Comparison of ENCODE assay signal across 1 cellular context in the genomic region with DNA sequence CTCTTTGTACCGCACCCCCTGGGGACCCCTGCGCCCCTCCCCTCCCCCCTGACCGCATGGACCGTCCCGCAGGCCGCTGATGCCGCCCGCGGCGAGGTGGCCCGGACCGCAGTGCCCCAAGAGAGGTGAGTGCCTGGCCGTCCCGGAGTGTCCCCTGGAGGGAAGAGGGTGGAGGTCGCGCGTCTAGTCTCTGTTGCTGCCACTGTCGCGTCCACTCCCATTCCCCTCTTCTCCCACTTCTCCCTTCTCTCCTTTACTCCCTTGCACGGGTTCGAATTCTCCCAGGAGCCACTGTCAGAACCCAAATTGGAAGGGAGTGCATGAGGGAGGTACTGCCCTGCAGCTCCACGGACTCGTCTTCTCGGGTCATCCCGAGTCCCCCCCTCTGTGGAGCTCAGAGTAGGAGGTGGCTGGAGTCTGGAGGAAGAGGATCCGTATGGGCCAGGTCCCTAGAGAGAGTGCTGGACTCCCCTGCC.
TF ChIP-seq lines count a peak whose summit lies in the region.

No MANE protein-coding gene starts in this region.

TF ChIP-seq in HepG2, 621 proteins besides CTCF, POLR2A, EP300 and RAD21:
- TF ChIP-seq, protein P1, sequence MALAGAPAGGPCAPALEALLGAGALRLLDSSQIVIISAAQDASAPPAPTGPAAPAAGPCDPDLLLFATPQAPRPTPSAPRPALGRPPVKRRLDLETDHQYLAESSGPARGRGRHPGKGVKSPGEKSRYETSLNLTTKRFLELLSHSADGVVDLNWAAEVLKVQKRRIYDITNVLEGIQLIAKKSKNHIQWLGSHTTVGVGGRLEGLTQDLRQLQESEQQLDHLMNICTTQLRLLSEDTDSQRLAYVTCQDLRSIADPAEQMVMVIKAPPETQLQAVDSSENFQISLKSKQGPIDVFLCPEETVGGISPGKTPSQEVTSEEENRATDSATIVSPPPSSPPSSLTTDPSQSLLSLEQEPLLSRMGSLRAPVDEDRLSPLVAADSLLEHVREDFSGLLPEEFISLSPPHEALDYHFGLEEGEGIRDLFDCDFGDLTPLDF (CRISPR knock-in tag; IDR thresholded peaks at IDR 0.05) = no peak
- TF ChIP-seq TAF1 (CRISPR knock-in tag; IDR thresholded peaks at IDR 0.05) = no peak
- 0 out of 2 replicates have a peak, but pooled peaks have one; percentile 35 for TF ChIP-seq KDM5B (CRISPR knock-in tag; IDR thresholded peaks at IDR 0.05; ENCODE audit: borderline replicate concordance)
- peak; percentile 9; the same call in 1 of the 2 replicates for TF ChIP-seq PHF8 (CRISPR knock-in tag; IDR thresholded peaks at IDR 0.05)
- 0 out of 2 replicates have a peak, but pooled peaks have one; percentile 18 for TF ChIP-seq HDAC1 (CRISPR knock-in tag; IDR thresholded peaks at IDR 0.05)
- no peak for TF ChIP-seq SOX6 (IDR thresholded peaks at IDR 0.05)
- TF ChIP-seq SOX6 (CRISPR knock-in tag; IDR thresholded peaks at IDR 0.05) = no peak
- TF ChIP-seq KDM1A (CRISPR knock-in tag; IDR thresholded peaks at IDR 0.05) = no peak
- 0 out of 2 replicates have a peak, but pooled peaks have one; percentile 27 for TF ChIP-seq ZNF564 (CRISPR knock-in tag; IDR thresholded peaks at IDR 0.05)
- TF ChIP-seq, protein P2, sequence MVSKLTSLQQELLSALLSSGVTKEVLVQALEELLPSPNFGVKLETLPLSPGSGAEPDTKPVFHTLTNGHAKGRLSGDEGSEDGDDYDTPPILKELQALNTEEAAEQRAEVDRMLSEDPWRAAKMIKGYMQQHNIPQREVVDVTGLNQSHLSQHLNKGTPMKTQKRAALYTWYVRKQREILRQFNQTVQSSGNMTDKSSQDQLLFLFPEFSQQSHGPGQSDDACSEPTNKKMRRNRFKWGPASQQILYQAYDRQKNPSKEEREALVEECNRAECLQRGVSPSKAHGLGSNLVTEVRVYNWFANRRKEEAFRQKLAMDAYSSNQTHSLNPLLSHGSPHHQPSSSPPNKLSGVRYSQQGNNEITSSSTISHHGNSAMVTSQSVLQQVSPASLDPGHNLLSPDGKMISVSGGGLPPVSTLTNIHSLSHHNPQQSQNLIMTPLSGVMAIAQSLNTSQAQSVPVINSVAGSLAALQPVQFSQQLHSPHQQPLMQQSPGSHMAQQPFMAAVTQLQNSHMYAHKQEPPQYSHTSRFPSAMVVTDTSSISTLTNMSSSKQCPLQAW (CRISPR knock-in tag; IDR thresholded peaks at IDR 0.05) = peak; percentile 17; the same call in 1 of the 2 replicates
- TF ChIP-seq NAIF1 (CRISPR knock-in tag; IDR thresholded peaks at IDR 0.05; ENCODE audit: borderline replicate concordance) = no peak
- TF ChIP-seq ZNF777 (CRISPR knock-in tag; IDR thresholded peaks at IDR 0.05) = peak; percentile 22; the same call in 1 of the 2 replicates
- TF ChIP-seq SIN3A (IDR thresholded peaks at IDR 0.05; ENCODE audit: borderline replicate concordance, low read depth, low read length) = peak; percentile 10; the same call in 1 of the 2 replicates
- TF ChIP-seq, protein P3, sequence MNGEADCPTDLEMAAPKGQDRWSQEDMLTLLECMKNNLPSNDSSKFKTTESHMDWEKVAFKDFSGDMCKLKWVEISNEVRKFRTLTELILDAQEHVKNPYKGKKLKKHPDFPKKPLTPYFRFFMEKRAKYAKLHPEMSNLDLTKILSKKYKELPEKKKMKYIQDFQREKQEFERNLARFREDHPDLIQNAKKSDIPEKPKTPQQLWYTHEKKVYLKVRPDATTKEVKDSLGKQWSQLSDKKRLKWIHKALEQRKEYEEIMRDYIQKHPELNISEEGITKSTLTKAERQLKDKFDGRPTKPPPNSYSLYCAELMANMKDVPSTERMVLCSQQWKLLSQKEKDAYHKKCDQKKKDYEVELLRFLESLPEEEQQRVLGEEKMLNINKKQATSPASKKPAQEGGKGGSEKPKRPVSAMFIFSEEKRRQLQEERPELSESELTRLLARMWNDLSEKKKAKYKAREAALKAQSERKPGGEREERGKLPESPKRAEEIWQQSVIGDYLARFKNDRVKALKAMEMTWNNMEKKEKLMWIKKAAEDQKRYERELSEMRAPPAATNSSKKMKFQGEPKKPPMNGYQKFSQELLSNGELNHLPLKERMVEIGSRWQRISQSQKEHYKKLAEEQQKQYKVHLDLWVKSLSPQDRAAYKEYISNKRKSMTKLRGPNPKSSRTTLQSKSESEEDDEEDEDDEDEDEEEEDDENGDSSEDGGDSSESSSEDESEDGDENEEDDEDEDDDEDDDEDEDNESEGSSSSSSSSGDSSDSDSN (CRISPR knock-in tag; IDR thresholded peaks at IDR 0.05) = peak; percentile 51; the same call in 1 of the 2 replicates
- TF ChIP-seq ZNF296 (CRISPR knock-in tag; conservative IDR thresholded peaks at IDR 0.05) = 0 out of 2 replicates have a peak, but pooled peaks have one; percentile 5
- TF ChIP-seq, protein P4, sequence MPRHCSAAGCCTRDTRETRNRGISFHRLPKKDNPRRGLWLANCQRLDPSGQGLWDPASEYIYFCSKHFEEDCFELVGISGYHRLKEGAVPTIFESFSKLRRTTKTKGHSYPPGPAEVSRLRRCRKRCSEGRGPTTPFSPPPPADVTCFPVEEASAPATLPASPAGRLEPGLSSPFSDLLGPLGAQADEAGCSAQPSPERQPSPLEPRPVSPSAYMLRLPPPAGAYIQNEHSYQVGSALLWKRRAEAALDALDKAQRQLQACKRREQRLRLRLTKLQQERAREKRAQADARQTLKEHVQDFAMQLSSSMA (CRISPR knock-in tag; IDR thresholded peaks at IDR 0.05) = peak; percentile 14; the same call in 1 of the 2 replicates
- TF ChIP-seq WIZ (CRISPR knock-in tag; IDR thresholded peaks at IDR 0.05) = no peak
- TF ChIP-seq, protein P5, sequence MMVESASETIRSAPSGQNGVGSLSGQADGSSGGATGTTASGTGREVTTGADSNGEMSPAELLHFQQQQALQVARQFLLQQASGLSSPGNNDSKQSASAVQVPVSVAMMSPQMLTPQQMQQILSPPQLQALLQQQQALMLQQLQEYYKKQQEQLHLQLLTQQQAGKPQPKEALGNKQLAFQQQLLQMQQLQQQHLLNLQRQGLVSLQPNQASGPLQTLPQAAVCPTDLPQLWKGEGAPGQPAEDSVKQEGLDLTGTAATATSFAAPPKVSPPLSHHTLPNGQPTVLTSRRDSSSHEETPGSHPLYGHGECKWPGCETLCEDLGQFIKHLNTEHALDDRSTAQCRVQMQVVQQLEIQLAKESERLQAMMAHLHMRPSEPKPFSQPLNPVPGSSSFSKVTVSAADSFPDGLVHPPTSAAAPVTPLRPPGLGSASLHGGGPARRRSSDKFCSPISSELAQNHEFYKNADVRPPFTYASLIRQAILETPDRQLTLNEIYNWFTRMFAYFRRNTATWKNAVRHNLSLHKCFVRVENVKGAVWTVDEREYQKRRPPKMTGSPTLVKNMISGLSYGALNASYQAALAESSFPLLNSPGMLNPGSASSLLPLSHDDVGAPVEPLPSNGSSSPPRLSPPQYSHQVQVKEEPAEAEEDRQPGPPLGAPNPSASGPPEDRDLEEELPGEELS (CRISPR knock-in tag; IDR thresholded peaks at IDR 0.05) = no peak
- TF ChIP-seq, protein P6, sequence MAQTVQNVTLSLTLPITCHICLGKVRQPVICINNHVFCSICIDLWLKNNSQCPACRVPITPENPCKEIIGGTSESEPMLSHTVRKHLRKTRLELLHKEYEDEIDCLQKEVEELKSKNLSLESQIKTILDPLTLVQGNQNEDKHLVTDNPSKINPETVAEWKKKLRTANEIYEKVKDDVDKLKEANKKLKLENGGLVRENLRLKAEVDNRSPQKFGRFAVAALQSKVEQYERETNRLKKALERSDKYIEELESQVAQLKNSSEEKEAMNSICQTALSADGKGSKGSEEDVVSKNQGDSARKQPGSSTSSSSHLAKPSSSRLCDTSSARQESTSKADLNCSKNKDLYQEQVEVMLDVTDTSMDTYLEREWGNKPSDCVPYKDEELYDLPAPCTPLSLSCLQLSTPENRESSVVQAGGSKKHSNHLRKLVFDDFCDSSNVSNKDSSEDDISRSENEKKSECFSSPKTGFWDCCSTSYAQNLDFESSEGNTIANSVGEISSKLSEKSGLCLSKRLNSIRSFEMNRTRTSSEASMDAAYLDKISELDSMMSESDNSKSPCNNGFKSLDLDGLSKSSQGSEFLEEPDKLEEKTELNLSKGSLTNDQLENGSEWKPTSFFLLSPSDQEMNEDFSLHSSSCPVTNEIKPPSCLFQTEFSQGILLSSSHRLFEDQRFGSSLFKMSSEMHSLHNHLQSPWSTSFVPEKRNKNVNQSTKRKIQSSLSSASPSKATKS (CRISPR knock-in tag; IDR thresholded peaks at IDR 0.05) = no peak
- TF ChIP-seq, protein P7, sequence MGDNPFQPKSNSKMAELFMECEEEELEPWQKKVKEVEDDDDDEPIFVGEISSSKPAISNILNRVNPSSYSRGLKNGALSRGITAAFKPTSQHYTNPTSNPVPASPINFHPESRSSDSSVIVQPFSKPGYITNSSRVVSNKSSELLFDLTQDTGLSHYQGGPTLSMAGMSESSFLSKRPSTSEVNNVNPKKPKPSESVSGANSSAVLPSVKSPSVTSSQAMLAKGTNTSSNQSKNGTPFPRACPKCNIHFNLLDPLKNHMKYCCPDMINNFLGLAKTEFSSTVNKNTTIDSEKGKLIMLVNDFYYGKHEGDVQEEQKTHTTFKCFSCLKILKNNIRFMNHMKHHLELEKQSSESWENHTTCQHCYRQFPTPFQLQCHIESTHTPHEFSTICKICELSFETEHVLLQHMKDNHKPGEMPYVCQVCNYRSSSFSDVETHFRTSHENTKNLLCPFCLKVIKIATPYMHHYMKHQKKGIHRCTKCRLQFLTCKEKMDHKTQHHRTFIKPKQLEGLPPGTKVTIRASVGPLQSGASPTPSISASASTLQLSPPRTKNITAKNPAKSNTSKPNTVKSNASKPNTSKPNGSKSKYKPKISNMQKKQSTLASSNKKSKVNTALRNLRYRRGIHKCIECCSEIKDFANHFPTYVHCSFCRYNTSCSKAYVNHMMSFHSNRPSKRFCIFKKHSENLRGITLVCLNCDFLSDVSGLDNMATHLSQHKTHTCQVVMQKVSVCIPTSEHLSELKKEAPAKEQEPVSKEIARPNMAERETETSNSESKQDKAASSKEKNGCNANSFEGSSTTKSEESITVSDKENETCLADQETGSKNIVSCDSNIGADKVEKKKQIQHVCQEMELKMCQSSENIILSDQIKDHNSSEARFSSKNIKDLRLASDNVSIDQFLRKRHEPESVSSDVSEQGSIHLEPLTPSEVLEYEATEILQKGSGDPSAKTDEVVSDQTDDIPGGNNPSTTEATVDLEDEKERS (CRISPR knock-in tag; IDR thresholded peaks at IDR 0.05) = no peak
- TF ChIP-seq GABPB1 (CRISPR knock-in tag; IDR thresholded peaks at IDR 0.05) = 0 out of 2 replicates have a peak, but pooled peaks have one; percentile 7
- TF ChIP-seq, protein P8, sequence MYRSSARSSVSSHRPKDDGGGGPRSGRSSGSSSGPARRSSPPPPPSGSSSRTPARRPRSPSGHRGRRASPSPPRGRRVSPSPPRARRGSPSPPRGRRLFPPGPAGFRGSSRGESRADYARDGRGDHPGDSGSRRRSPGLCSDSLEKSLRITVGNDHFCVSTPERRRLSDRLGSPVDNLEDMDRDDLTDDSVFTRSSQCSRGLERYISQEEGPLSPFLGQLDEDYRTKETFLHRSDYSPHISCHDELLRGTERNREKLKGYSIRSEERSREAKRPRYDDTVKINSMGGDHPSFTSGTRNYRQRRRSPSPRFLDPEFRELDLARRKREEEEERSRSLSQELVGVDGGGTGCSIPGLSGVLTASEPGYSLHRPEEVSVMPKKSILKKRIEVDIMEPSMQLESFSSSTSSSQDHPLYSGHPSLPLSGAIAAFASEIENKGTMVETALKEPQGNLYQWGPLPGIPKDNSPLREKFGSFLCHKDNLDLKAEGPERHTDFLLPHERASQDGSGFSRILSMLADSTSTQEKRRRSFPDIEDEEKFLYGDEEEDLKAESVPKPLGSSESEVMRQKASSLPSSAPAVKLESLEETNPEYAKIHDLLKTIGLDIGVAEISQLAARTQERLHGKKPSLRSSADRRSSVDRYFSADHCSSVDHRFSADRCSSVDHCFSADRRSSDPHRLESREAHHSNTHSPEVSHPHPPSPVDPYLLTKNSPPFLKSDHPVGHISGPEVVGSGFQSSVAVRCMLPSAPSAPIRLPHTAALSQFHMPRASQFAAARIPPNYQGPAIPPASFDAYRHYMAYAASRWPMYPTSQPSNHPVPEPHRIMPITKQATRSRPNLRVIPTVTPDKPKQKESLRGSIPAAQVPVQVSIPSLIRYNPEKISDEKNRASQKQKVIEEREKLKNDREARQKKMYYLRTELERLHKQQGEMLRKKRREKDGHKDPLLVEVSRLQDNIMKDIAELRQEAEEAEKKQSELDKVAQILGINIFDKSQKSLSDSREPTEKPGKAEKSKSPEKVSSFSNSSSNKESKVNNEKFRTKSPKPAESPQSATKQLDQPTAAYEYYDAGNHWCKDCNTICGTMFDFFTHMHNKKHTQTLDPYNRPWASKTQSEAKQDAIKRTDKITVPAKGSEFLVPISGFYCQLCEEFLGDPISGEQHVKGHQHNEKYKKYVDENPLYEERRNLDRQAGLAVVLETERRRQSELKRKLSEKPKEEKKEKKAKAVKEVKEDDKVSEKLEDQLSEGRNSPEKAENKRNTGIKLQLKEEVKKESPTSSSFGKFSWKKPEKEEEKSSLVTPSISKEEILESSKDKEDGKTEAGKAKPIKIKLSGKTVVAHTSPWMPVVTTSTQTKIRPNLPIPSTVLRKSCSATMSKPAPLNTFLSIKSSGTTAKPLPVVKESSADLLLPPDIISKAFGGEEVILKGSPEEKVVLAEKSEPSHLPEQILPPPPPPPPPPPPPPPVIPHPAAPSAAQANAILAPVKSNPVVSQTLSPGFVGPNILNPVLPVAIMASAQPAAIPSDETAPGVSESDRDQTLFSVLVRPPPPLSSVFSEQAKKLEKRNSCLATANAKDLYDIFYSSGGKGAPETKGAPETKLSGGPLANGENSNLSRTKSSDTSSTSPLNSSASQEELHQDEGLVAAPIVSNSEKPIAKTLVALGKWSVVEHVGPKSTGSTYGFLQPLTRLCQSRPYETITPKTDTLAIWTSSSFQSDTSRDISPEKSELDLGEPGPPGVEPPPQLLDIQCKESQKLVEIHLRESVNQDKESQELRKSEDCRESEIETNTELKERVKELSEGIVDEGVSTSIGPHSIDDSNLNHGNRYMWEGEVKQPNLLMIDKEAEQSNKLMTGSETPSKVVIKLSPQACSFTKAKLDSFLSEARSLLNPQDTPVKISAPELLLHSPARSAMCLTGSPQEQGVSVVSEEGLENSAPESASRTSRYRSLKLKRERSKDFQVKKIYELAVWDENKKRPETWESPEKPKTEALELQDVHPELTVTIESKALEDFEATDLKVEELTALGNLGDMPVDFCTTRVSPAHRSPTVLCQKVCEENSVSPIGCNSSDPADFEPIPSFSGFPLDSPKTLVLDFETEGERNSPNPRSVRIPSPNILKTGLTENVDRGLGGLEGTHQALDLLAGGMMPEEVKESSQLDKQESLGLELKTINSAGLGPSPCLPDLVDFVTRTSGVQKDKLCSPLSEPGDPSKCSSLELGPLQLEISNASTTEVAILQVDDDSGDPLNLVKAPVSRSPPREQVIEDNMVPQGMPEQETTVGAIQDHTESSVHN (CRISPR knock-in tag; IDR thresholded peaks at IDR 0.05) = no peak
- no peak for TF ChIP-seq ZNF496 (CRISPR knock-in tag; IDR thresholded peaks at IDR 0.05; ENCODE audit: insufficient replicate concordance)
- TF ChIP-seq GLI4 (CRISPR knock-in tag; IDR thresholded peaks at IDR 0.05; ENCODE audit: borderline replicate concordance) = 0 out of 2 replicates have a peak, but pooled peaks have one; percentile 31
